ENCODE assay signal across 1 cellular context in the genomic region with DNA sequence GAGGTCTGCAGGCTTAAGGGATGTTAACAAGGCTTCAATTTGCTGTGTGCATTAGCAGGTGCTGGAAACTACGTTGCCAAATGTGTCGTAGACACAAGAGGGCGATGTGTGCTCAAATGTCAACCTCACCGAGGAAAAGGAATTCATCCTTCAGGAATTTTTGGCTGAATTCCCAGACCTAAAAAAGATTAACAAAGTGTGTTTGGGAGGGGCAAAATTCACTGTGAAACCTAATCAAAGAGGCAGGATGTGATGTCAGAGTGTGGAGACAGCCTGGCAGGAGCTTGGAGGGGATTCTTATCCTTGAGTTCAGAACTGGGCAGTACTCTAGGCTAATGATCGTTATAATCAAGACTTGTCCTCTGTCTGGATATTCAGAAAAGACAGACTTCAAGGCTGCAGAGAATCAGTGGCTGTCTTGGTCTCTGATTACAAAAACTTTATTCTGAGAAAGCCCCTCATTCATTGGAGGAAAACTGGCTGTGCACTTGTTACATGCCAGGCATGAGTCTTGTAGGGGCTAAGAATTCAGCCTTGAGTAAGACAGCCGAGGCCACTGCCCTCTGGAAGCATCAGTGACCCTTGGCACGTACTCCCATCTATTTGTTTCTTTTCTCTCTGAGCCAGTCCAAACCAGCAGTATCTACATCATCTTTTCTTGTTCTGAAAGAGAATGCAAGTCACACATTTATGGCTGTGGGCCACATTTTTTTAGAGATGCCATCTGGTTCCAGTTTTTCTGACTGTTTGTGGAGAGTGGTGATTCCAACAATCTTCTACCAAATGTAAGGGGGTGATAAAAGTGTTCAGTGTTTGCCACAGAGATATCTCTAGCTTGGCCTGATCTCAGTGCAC.
A peak's percentile ranks its signal among the peaks of the same experiment; 100 is the strongest.
TF ChIP-seq lines count a peak whose summit lies in the region.

No MANE protein-coding gene starts in this region.

TF ChIP-seq in HEK293, 187 proteins besides CTCF, POLR2A, EP300 and RAD21 (continued from another document and continues in another):
- TF ChIP-seq, protein P1, sequence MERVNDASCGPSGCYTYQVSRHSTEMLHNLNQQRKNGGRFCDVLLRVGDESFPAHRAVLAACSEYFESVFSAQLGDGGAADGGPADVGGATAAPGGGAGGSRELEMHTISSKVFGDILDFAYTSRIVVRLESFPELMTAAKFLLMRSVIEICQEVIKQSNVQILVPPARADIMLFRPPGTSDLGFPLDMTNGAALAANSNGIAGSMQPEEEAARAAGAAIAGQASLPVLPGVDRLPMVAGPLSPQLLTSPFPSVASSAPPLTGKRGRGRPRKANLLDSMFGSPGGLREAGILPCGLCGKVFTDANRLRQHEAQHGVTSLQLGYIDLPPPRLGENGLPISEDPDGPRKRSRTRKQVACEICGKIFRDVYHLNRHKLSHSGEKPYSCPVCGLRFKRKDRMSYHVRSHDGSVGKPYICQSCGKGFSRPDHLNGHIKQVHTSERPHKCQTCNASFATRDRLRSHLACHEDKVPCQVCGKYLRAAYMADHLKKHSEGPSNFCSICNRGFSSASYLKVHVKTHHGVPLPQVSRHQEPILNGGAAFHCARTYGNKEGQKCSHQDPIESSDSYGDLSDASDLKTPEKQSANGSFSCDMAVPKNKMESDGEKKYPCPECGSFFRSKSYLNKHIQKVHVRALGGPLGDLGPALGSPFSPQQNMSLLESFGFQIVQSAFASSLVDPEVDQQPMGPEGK (tag by site-specific recombination; IDR thresholded peaks at IDR 0.05), result 0 out of 2 replicates have a peak, but pooled peaks have one; percentile 13
- TF ChIP-seq, protein P2, sequence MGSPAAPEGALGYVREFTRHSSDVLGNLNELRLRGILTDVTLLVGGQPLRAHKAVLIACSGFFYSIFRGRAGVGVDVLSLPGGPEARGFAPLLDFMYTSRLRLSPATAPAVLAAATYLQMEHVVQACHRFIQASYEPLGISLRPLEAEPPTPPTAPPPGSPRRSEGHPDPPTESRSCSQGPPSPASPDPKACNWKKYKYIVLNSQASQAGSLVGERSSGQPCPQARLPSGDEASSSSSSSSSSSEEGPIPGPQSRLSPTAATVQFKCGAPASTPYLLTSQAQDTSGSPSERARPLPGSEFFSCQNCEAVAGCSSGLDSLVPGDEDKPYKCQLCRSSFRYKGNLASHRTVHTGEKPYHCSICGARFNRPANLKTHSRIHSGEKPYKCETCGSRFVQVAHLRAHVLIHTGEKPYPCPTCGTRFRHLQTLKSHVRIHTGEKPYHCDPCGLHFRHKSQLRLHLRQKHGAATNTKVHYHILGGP (tag by site-specific recombination; IDR thresholded peaks at IDR 0.05), result no peak
- no peak for TF ChIP-seq ZIC2 (tag by site-specific recombination; IDR thresholded peaks at IDR 0.05)
- TF ChIP-seq ZNF664 (tag by site-specific recombination; IDR thresholded peaks at IDR 0.05), result no peak
- TF ChIP-seq ZNF138 (tag by site-specific recombination; IDR thresholded peaks at IDR 0.05; ENCODE audit: borderline replicate concordance), result no peak
- no peak for TF ChIP-seq BCL11B (tag by site-specific recombination; IDR thresholded peaks at IDR 0.05; ENCODE audit: low read depth)
- TF ChIP-seq ZNF555 (tag by site-specific recombination; conservative IDR thresholded peaks at IDR 0.05), result no peak
- TF ChIP-seq KLF7 (tag by site-specific recombination; IDR thresholded peaks at IDR 0.05; ENCODE audit: borderline replicate concordance), result no peak
- TF ChIP-seq, protein P3, sequence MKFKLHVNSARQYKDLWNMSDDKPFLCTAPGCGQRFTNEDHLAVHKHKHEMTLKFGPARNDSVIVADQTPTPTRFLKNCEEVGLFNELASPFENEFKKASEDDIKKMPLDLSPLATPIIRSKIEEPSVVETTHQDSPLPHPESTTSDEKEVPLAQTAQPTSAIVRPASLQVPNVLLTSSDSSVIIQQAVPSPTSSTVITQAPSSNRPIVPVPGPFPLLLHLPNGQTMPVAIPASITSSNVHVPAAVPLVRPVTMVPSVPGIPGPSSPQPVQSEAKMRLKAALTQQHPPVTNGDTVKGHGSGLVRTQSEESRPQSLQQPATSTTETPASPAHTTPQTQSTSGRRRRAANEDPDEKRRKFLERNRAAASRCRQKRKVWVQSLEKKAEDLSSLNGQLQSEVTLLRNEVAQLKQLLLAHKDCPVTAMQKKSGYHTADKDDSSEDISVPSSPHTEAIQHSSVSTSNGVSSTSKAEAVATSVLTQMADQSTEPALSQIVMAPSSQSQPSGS (tag by site-specific recombination; IDR thresholded peaks at IDR 0.05; ENCODE audit: low read depth), result 0 out of 2 replicates have a peak, but pooled peaks have one; percentile 20
- no peak for TF ChIP-seq ZNF521 (tag by site-specific recombination; IDR thresholded peaks at IDR 0.05)
- TF ChIP-seq ZNF292 (tag by site-specific recombination; IDR thresholded peaks at IDR 0.05; ENCODE audit: borderline replicate concordance, low read depth), result no peak
- TF ChIP-seq SP3 (tag by site-specific recombination; IDR thresholded peaks at IDR 0.05), result no peak
- TF ChIP-seq ZNF24 (tag by site-specific recombination; IDR thresholded peaks at IDR 0.05), result 0 out of 2 replicates have a peak, but pooled peaks have one; percentile 45
- no peak for TF ChIP-seq ZNF571 (tag by site-specific recombination; IDR thresholded peaks at IDR 0.05)
- peak; percentile 86 for TF ChIP-seq ZBTB21 (tag by site-specific recombination; IDR thresholded peaks at IDR 0.05)
- TF ChIP-seq, protein P4, sequence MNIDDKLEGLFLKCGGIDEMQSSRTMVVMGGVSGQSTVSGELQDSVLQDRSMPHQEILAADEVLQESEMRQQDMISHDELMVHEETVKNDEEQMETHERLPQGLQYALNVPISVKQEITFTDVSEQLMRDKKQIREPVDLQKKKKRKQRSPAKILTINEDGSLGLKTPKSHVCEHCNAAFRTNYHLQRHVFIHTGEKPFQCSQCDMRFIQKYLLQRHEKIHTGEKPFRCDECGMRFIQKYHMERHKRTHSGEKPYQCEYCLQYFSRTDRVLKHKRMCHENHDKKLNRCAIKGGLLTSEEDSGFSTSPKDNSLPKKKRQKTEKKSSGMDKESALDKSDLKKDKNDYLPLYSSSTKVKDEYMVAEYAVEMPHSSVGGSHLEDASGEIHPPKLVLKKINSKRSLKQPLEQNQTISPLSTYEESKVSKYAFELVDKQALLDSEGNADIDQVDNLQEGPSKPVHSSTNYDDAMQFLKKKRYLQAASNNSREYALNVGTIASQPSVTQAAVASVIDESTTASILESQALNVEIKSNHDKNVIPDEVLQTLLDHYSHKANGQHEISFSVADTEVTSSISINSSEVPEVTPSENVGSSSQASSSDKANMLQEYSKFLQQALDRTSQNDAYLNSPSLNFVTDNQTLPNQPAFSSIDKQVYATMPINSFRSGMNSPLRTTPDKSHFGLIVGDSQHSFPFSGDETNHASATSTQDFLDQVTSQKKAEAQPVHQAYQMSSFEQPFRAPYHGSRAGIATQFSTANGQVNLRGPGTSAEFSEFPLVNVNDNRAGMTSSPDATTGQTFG (tag by site-specific recombination; IDR thresholded peaks at IDR 0.05; ENCODE audit: borderline replicate concordance), result no peak
- no peak for TF ChIP-seq ZNF768 (tag by site-specific recombination; IDR thresholded peaks at IDR 0.05)
- TF ChIP-seq SP2 (tag by site-specific recombination; IDR thresholded peaks at IDR 0.05), result 0 out of 2 replicates have a peak, but pooled peaks have one; percentile 16
- TF ChIP-seq ZNF837 (tag by site-specific recombination; IDR thresholded peaks at IDR 0.05), result no peak
- TF ChIP-seq, protein P5, sequence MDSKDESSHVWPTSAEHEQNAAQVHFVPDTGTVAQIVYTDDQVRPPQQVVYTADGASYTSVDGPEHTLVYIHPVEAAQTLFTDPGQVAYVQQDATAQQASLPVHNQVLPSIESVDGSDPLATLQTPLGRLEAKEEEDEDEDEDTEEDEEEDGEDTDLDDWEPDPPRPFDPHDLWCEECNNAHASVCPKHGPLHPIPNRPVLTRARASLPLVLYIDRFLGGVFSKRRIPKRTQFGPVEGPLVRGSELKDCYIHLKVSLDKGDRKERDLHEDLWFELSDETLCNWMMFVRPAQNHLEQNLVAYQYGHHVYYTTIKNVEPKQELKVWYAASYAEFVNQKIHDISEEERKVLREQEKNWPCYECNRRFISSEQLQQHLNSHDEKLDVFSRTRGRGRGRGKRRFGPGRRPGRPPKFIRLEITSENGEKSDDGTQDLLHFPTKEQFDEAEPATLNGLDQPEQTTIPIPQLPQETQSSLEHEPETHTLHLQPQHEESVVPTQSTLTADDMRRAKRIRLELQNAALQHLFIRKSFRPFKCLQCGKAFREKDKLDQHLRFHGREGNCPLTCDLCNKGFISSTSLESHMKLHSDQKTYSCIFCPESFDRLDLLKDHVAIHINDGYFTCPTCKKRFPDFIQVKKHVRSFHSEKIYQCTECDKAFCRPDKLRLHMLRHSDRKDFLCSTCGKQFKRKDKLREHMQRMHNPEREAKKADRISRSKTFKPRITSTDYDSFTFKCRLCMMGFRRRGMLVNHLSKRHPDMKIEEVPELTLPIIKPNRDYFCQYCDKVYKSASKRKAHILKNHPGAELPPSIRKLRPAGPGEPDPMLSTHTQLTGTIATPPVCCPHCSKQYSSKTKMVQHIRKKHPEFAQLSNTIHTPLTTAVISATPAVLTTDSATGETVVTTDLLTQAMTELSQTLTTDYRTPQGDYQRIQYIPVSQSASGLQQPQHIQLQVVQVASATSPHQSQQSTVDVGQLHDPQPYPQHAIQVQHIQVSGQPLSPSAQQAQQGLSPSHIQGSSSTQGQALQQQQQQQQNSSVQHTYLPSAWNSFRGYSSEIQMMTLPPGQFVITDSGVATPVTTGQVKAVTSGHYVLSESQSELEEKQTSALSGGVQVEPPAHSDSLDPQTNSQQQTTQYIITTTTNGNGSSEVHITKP (tag by site-specific recombination; IDR thresholded peaks at IDR 0.05), result peak; percentile 75
- TF ChIP-seq, protein P6, sequence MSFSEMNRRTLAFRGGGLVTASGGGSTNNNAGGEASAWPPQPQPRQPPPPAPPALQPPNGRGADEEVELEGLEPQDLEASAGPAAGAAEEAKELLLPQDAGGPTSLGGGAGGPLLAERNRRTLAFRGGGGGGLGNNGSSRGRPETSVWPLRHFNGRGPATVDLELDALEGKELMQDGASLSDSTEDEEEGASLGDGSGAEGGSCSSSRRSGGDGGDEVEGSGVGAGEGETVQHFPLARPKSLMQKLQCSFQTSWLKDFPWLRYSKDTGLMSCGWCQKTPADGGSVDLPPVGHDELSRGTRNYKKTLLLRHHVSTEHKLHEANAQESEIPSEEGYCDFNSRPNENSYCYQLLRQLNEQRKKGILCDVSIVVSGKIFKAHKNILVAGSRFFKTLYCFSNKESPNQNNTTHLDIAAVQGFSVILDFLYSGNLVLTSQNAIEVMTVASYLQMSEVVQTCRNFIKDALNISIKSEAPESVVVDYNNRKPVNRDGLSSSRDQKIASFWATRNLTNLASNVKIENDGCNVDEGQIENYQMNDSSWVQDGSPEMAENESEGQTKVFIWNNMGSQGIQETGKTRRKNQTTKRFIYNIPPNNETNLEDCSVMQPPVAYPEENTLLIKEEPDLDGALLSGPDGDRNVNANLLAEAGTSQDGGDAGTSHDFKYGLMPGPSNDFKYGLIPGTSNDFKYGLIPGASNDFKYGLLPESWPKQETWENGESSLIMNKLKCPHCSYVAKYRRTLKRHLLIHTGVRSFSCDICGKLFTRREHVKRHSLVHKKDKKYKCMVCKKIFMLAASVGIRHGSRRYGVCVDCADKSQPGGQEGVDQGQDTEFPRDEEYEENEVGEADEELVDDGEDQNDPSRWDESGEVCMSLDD (tag by site-specific recombination; IDR thresholded peaks at IDR 0.05), result no peak
- no peak for TF ChIP-seq ZNF473 (tag by site-specific recombination; IDR thresholded peaks at IDR 0.05)
- TF ChIP-seq ZNF335 (tag by site-specific recombination; conservative IDR thresholded peaks at IDR 0.05), result no peak
- TF ChIP-seq, protein P7, sequence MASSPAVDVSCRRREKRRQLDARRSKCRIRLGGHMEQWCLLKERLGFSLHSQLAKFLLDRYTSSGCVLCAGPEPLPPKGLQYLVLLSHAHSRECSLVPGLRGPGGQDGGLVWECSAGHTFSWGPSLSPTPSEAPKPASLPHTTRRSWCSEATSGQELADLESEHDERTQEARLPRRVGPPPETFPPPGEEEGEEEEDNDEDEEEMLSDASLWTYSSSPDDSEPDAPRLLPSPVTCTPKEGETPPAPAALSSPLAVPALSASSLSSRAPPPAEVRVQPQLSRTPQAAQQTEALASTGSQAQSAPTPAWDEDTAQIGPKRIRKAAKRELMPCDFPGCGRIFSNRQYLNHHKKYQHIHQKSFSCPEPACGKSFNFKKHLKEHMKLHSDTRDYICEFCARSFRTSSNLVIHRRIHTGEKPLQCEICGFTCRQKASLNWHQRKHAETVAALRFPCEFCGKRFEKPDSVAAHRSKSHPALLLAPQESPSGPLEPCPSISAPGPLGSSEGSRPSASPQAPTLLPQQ (tag by site-specific recombination; IDR thresholded peaks at IDR 0.05), result 0 out of 2 replicates have a peak, but pooled peaks have one; percentile 18
- TF ChIP-seq ZNF830 (tag by site-specific recombination; IDR thresholded peaks at IDR 0.05; ENCODE audit: low read depth), result no peak
- TF ChIP-seq OSR2 (tag by site-specific recombination; IDR thresholded peaks at IDR 0.05), result no peak
- no peak for TF ChIP-seq ZNF132 (tag by site-specific recombination; IDR thresholded peaks at IDR 0.05; ENCODE audit: borderline replicate concordance)
- TF ChIP-seq ZNF274 (IDR thresholded peaks at IDR 0.05; ENCODE audit: low read length), result no peak
- no peak for TF ChIP-seq ZNF274 (tag by site-specific recombination; IDR thresholded peaks at IDR 0.05; ENCODE audit: borderline replicate concordance)
- TF ChIP-seq SP7 (tag by site-specific recombination; IDR thresholded peaks at IDR 0.05), result peak; percentile 51; the same call in 1 of the 2 replicates
- TF ChIP-seq, protein P8, sequence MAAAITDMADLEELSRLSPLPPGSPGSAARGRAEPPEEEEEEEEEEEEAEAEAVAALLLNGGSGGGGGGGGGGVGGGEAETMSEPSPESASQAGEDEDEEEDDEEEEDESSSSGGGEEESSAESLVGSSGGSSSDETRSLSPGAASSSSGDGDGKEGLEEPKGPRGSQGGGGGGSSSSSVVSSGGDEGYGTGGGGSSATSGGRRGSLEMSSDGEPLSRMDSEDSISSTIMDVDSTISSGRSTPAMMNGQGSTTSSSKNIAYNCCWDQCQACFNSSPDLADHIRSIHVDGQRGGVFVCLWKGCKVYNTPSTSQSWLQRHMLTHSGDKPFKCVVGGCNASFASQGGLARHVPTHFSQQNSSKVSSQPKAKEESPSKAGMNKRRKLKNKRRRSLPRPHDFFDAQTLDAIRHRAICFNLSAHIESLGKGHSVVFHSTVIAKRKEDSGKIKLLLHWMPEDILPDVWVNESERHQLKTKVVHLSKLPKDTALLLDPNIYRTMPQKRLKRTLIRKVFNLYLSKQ (tag by site-specific recombination; IDR thresholded peaks at IDR 0.05; ENCODE audit: borderline replicate concordance), result no peak
- no peak for TF ChIP-seq ZNF677 (tag by site-specific recombination; IDR thresholded peaks at IDR 0.05)
- no peak for TF ChIP-seq ZBTB20 (tag by site-specific recombination; IDR thresholded peaks at IDR 0.05)
- TF ChIP-seq, protein P9, sequence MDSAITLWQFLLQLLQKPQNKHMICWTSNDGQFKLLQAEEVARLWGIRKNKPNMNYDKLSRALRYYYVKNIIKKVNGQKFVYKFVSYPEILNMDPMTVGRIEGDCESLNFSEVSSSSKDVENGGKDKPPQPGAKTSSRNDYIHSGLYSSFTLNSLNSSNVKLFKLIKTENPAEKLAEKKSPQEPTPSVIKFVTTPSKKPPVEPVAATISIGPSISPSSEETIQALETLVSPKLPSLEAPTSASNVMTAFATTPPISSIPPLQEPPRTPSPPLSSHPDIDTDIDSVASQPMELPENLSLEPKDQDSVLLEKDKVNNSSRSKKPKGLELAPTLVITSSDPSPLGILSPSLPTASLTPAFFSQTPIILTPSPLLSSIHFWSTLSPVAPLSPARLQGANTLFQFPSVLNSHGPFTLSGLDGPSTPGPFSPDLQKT (IDR thresholded peaks at IDR 0.05; ENCODE audit: borderline replicate concordance, low read depth, low read length), result no peak
- no peak for TF ChIP-seq ZNF37A (tag by site-specific recombination; IDR thresholded peaks at IDR 0.05)
- no peak for TF ChIP-seq YY1 (tag by site-specific recombination; IDR thresholded peaks at IDR 0.05)
